In the genomic region with DNA sequence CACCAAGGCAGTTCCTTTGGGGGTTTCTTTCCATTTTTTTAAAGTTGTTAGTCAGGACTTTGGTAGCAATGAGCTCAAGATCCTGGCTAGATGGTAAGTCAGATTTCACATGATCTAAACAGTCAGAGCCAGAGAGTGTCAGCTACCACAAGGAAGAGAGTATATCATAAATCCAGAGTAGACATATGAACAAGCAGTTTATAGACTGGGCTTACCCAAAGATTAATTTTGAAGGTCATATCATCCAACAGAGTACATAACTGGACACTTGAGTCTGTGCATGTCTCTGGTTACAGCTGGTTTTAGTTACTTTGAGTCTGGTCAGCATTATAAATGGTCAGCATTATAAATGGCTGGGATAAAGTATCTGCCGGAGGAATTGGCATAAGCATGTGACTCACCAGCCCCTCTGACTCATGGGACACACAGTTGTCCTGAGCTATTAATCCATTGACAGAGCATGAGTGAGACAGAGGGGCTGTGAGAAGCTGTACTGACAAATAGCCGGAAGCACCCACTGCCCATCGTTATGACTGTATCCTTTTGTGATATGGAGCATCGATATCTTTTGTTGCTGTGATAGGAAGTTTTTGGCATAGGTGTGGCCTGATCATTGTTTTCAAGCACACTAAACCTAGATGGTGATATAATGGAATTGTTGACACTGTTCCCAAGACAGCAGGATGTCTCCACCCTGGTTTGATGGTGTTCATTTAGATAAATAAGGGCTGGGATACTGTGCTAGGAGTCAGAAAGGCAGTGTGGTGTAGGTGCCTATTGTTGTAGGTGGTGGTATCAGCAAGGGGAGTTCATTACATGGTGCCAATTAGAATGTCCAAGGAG, we compare ENCODE assay signal across 11 cellular contexts. TPM values are rescaled to one million over a fixed set of nuclear protein-coding genes. Genes with fewer than 3 reads are reported as not detected.
DNase-seq lines count a peak whose midpoint lies in the region; ATAC-seq, FAIRE-seq and TF ChIP-seq lines count a peak whose summit lies in the region.
"Had no signal": no experiment of that assay in that cellular context is flagged by ENCODE, and none has a peak within 500 bp of the region (broad histone marks: within the 10 kb centered on the region; RNA-seq: fewer than 3 reads in every experiment).

No MANE protein-coding gene starts in this region.

- TF ChIP-seq EP300 in sigmoid colon (IDR thresholded peaks at IDR 0.05): no peak

- CTCF ChIA-PET in RWPE1 (lab: Yijun Ruan, JAX): interaction anchor here (0.5 kb wide), 1 partner anchor 294 kb away, joined by 3 read pairs; no protein-coding TSS in a partner anchor

- H3K27me3 ChIP-seq in sigmoid colon: no peaks in the 10 kb centered on the region

- no peaks in the 10 kb centered on the region for H3K4me1 Mint-ChIP-seq in endothelial cell (ENCODE audit: unreplicated experiment)
- H3K4me1 Mint-ChIP-seq: stimulated activated memory B cell treated with anti-CD40 and anti-IgM and Interleukin-4, amounts not matched to agents 10 μg/mL and 1 μg/mL and 100 μg/mL, for 72 hours had no signal

- no peaks in the 10 kb centered on the region for H3K27me3 Mint-ChIP-seq in endothelial cell (ENCODE audit: unreplicated experiment)

- TF ChIP-seq POLR2A in sigmoid colon (IDR thresholded peaks at IDR 0.05): no peak

- no peak overlapping the region for H3K27ac Mint-ChIP-seq in endothelial cell (ENCODE audit: unreplicated experiment)
- H3K27ac Mint-ChIP-seq: stimulated activated memory B cell treated with anti-CD40 and anti-IgM and Interleukin-4, amounts not matched to agents 10 μg/mL and 1 μg/mL and 100 μg/mL, for 72 hours had no signal

- ATAC-seq in GM21381 (IDR thresholded peaks at IDR 0.05; ENCODE audit: unreplicated experiment): no peak
- no peak for ATAC-seq in HG03108 (IDR thresholded peaks at IDR 0.05; ENCODE audit: unreplicated experiment)
- ATAC-seq: stimulated activated memory B cell treated with anti-CD40 and anti-IgM and Interleukin-4, amounts not matched to agents 10 μg/mL and 1 μg/mL and 100 μg/mL, for 72 hours had no signal

- H3K36me3 Mint-ChIP-seq in endothelial cell (ENCODE audit: low read depth, unreplicated experiment): no peaks in the 10 kb centered on the region
- H3K36me3 Mint-ChIP-seq: stimulated activated memory B cell treated with anti-CD40 and anti-IgM and Interleukin-4, amounts not matched to agents 10 μg/mL and 1 μg/mL and 100 μg/mL, for 72 hours had no signal

- H3K4me1 ChIP-seq in sigmoid colon: peaks cover 0 to 54% (median 47%) of the 10 kb centered on the region in 4 donors

- no peak overlapping the region for H3K4me3 ChIP-seq in fibroblast of mammary gland (ENCODE audit: control insufficient read depth, low read depth, low read length)
- H3K4me3 ChIP-seq in sigmoid colon: no peak overlapping the region

- no peaks in the 10 kb centered on the region for H3K9me3 Mint-ChIP-seq in endothelial cell (ENCODE audit: unreplicated experiment)
- H3K9me3 Mint-ChIP-seq: stimulated activated memory B cell treated with anti-CD40 and anti-IgM and Interleukin-4, amounts not matched to agents 10 μg/mL and 1 μg/mL and 100 μg/mL, for 72 hours had no signal

- H3K27ac ChIP-seq in RWPE1 (no peak overlapping the region), sigmoid colon (peak overlapping the region; percentile 70 to 88 (median 76))

- H3K4me3 Mint-ChIP-seq in endothelial cell (ENCODE audit: unreplicated experiment): no peak overlapping the region
- H3K4me3 Mint-ChIP-seq: stimulated activated memory B cell treated with anti-CD40 and anti-IgM and Interleukin-4, amounts not matched to agents 10 μg/mL and 1 μg/mL and 100 μg/mL, for 72 hours had no signal

- TF ChIP-seq CTCF in RWPE1 (conservative IDR thresholded peaks at IDR 0.05; ENCODE audit: low read depth): no peak
- no peak for TF ChIP-seq CTCF in fibroblast of mammary gland (conservative IDR thresholded peaks at IDR 0.05; ENCODE audit: control insufficient read depth, insufficient read depth, low read depth, low read length)
- no peak for TF ChIP-seq CTCF in sigmoid colon (IDR thresholded peaks at IDR 0.05)
- no peak for TF ChIP-seq CTCF in endothelial cell (IDR thresholded peaks at IDR 0.05; ENCODE audit: unreplicated experiment)
- TF ChIP-seq CTCF in D721Med (IDR thresholded peaks at IDR 0.05; ENCODE audit: insufficient read depth, missing control alignments): no peak

- DNase-seq in ELF-1 (ENCODE audit: low read depth, low spot score): peak; percentile 6
- DNase-seq in RWPE1 (ENCODE audit: low spot score): peak; percentile 90
- DNase-seq in fibroblast of mammary gland (ENCODE audit: low read depth): peak; percentile 99
- DNase-seq in sigmoid colon: no peak
- no peak for DNase-seq in endothelial cell (ENCODE audit: low spot score)
- no peak for DNase-seq in D721Med (ENCODE audit: insufficient read length, low spot score)
- DNase-seq: cerebellar nuclear complex had no signal

- H3K36me3 ChIP-seq in sigmoid colon: no peaks in the 10 kb centered on the region

- POLR2A ChIA-PET in RWPE1 (lab: Yijun Ruan, JAX; ENCODE audit: low non-redundant PET): interaction anchor here (1.4 kb wide), 1 partner anchor 20 kb away, joined by 3 read pairs; a partner anchor contains a TSS

- intact Hi-C loops in sigmoid colon (cut with DNase I): no loop called here

- no peak for FAIRE-seq in D721Med (lab: Jason Lieb, UNC)

- no peaks in the 10 kb centered on the region for H3K9me3 ChIP-seq in sigmoid colon

- 37 to 66% methylated on average over 4 of the region's 4 CpGs for WGBS in sigmoid colon, 2 donors

RNA-seq across cellular contexts. Expression of a gene that starts 19.2 kb away (rescaled TPM):
- total RNA-seq in sigmoid colon: 10 to 100 TPM; 23.7 to 40.0 (median 34.4) TPM
- polyA plus RNA-seq in sigmoid colon: 1 to 10 TPM; 1.9 to 4.2 (median 3.2) TPM
- total RNA-seq in endothelial cell (ENCODE audit: unreplicated experiment): 0.31 TPM
- total RNA-seq: T-helper 2 cell treated with Interferon-gamma antibody and Interleukin-4, amounts not matched to agents 100 ng/mL and 5 ng/mL, for 36 hours had no signal

Comparison
In these comparisons a context has a peak if more than half of its experiments do, and no peak if none do; other contexts are left out.
1. DNase-seq: peak in ELF-1 (single experiment), RWPE1 (single experiment) and fibroblast of mammary gland (single experiment); none in sigmoid colon (single experiment), endothelial cell (single experiment) and D721Med (single experiment).
2. RNA of a gene that starts 19.2 kb away (total RNA-seq): 23.7 to 40.0 TPM in sigmoid colon; 0.31 TPM in endothelial cell (single experiment); every median in the first group is over 10 times any median in the second.